16 cellular contexts compared by ENCODE assay signal in genomic region chr12:105554856-105555255, GRCh38.
DNase-seq lines count a peak whose midpoint lies in the region; TF ChIP-seq lines count a peak whose summit lies in the region.
"Had no signal": no experiment of that assay in that cellular context is flagged by ENCODE, and none has a peak within 500 bp of the region (broad histone marks: within the 10 kb centered on the region; RNA-seq: fewer than 3 reads in every experiment).

No MANE protein-coding gene starts in this region.

- no peaks in the 10 kb centered on the region for H3K27me3 ChIP-seq in left ventricle myocardium inferior (ENCODE audit: low read depth)
- H3K27me3 ChIP-seq in right atrium auricular region = no peaks in the 10 kb centered on the region
- no peaks in the 10 kb centered on the region for H3K27me3 ChIP-seq in uterus

- H3K27ac ChIP-seq in left ventricle myocardium inferior (replicated peaks) (peak overlapping the region; percentile 16), right atrium auricular region (no peak overlapping the region), uterus (peak overlapping the region; percentile 1 to 4), coronary artery (no peak overlapping the region)
- H3K27ac ChIP-seq: 22Rv1, C4-2B had no signal

- peak overlapping the region; percentile 54 for H3K27ac Mint-ChIP-seq in neural crest cell (ENCODE audit: unreplicated experiment)
- H3K27ac Mint-ChIP-seq in activated T-helper 1 cell treated with anti-CD3 and anti-CD28 coated beads, Interleukin-12 subunit alpha, Interleukin-12 subunit beta, Interleukin-2, Interleukin-4 antibody, amounts not matched to agents 30 ng/mL and 10 ng/mL and 1 ng/mL, durations not matched to agents 14 hours and 24 hours and 36 hours = no peak overlapping the region
- H3K27ac Mint-ChIP-seq: CD4-positive, alpha-beta T cell; GM23338 had no signal

- H3K4me1 Mint-ChIP-seq in neural crest cell = peaks cover 24% of the 10 kb centered on the region
- no peaks in the 10 kb centered on the region for H3K4me1 Mint-ChIP-seq in activated T-helper 1 cell treated with anti-CD3 and anti-CD28 coated beads, Interleukin-12 subunit alpha, Interleukin-12 subunit beta, Interleukin-2, Interleukin-4 antibody, amounts not matched to agents 30 ng/mL and 10 ng/mL and 1 ng/mL, durations not matched to agents 14 hours and 24 hours and 36 hours (ENCODE audit: low read depth)

- no peak for DNase-seq in left ventricle myocardium inferior
- no peak for DNase-seq in right atrium auricular region (ENCODE audit: low spot score)
- peak; percentile 15 to 59 for DNase-seq in lung microvascular endothelial cell (ENCODE audit: low read depth in 2 of 2)
- no peak for DNase-seq in neural crest cell (ENCODE audit: low read depth, low spot score)
- DNase-seq in uterus = no peak
- no peak for DNase-seq in activated T-helper 1 cell treated with anti-CD3 and anti-CD28 coated beads, Interleukin-12 subunit alpha, Interleukin-12 subunit beta, Interleukin-2, Interleukin-4 antibody, amounts not matched to agents 30 ng/mL and 10 ng/mL and 1 ng/mL, durations not matched to agents 14 hours and 24 hours and 36 hours (ENCODE audit: low spot score)
- DNase-seq in coronary artery (ENCODE audit: low spot score) = no peak
- no peak for DNase-seq in GM13976 (ENCODE audit: low spot score)
- DNase-seq: AML-193; Caco-2; CD4-positive, alpha-beta T cell; H7 had no signal

- no peak for TF ChIP-seq POLR2A in uterus (IDR thresholded peaks at IDR 0.05)

- H3K27me3 Mint-ChIP-seq in neural crest cell (ENCODE audit: low read depth) = no peaks in the 10 kb centered on the region
- peaks cover 2% of the 10 kb centered on the region for H3K27me3 Mint-ChIP-seq in activated T-helper 1 cell treated with anti-CD3 and anti-CD28 coated beads, Interleukin-12 subunit alpha, Interleukin-12 subunit beta, Interleukin-2, Interleukin-4 antibody, amounts not matched to agents 30 ng/mL and 10 ng/mL and 1 ng/mL, durations not matched to agents 14 hours and 24 hours and 36 hours (ENCODE audit: insufficient read depth)
- H3K27me3 Mint-ChIP-seq: CD4-positive, alpha-beta T cell had no signal

- in situ Hi-C loops in GM13976 (cut with MboI; ENCODE audit: low sequenced_read_pairs, unreplicated experiment) = no loop called here

- H3K9me3 Mint-ChIP-seq in neural crest cell = peaks cover 6% of the 10 kb centered on the region
- H3K9me3 Mint-ChIP-seq in activated T-helper 1 cell treated with anti-CD3 and anti-CD28 coated beads, Interleukin-12 subunit alpha, Interleukin-12 subunit beta, Interleukin-2, Interleukin-4 antibody, amounts not matched to agents 30 ng/mL and 10 ng/mL and 1 ng/mL, durations not matched to agents 14 hours and 24 hours and 36 hours = no peaks in the 10 kb centered on the region
- H3K9me3 Mint-ChIP-seq: CD4-positive, alpha-beta T cell; GM23338 had no signal

- H3K36me3 ChIP-seq in left ventricle myocardium inferior (no peaks in the 10 kb centered on the region), right atrium auricular region (no peaks in the 10 kb centered on the region), uterus (no peaks in the 10 kb centered on the region)

- H3K4me3 ChIP-seq in left ventricle myocardium inferior = no peak overlapping the region
- no peak overlapping the region for H3K4me3 ChIP-seq in right atrium auricular region
- H3K4me3 ChIP-seq in uterus = no peak overlapping the region
- no peak overlapping the region for H3K4me3 ChIP-seq in coronary artery
- H3K4me3 ChIP-seq: A549, GM23338 had no signal

- TF ChIP-seq CTCF in left ventricle myocardium inferior (IDR thresholded peaks at IDR 0.05; ENCODE audit: borderline replicate concordance) (no peak), right atrium auricular region (IDR thresholded peaks at IDR 0.05) (no peak), neural crest cell (conservative IDR thresholded peaks at IDR 0.05) (no peak), uterus (IDR thresholded peaks at IDR 0.05) (no peak), coronary artery (IDR thresholded peaks at IDR 0.05) (no peak), GM13976 (IDR thresholded peaks at IDR 0.05; ENCODE audit: borderline replicate concordance, control extremely low read depth, extremely low read depth, insufficient read depth, missing control alignments) (no peak)

- no peaks in the 10 kb centered on the region for H3K9me3 ChIP-seq in left ventricle myocardium inferior (replicated peaks)
- no peaks in the 10 kb centered on the region for H3K9me3 ChIP-seq in right atrium auricular region
- no peaks in the 10 kb centered on the region for H3K9me3 ChIP-seq in uterus
- H3K9me3 ChIP-seq: Caco-2 had no signal

- H3K4me3 Mint-ChIP-seq in neural crest cell = no peak overlapping the region
- H3K4me3 Mint-ChIP-seq in activated T-helper 1 cell treated with anti-CD3 and anti-CD28 coated beads, Interleukin-12 subunit alpha, Interleukin-12 subunit beta, Interleukin-2, Interleukin-4 antibody, amounts not matched to agents 30 ng/mL and 10 ng/mL and 1 ng/mL, durations not matched to agents 14 hours and 24 hours and 36 hours = no peak overlapping the region
- H3K4me3 Mint-ChIP-seq: CD4-positive, alpha-beta T cell; GM23338 had no signal

- intact Hi-C loops in left ventricle myocardium inferior (cut with micrococcal nuclease) = no loop called here
- intact Hi-C loops in uterus (cut with DNase I; ENCODE audit: low total_unique reads) = no loop called here
- intact Hi-C loops in activated T-helper 1 cell treated with anti-CD3 and anti-CD28 coated beads, Interleukin-12 subunit alpha, Interleukin-12 subunit beta, Interleukin-2, Interleukin-4 antibody, amounts not matched to agents 30 ng/mL and 10 ng/mL and 1 ng/mL, durations not matched to agents 14 hours and 24 hours and 36 hours (cut with micrococcal nuclease) = no loop called here

- H3K36me3 Mint-ChIP-seq in neural crest cell (ENCODE audit: low read depth) = no peaks in the 10 kb centered on the region
- no peaks in the 10 kb centered on the region for H3K36me3 Mint-ChIP-seq in activated T-helper 1 cell treated with anti-CD3 and anti-CD28 coated beads, Interleukin-12 subunit alpha, Interleukin-12 subunit beta, Interleukin-2, Interleukin-4 antibody, amounts not matched to agents 30 ng/mL and 10 ng/mL and 1 ng/mL, durations not matched to agents 14 hours and 24 hours and 36 hours (ENCODE audit: low read depth)

- peaks cover 13% of the 10 kb centered on the region for H3K4me1 ChIP-seq in left ventricle myocardium inferior
- no peaks in the 10 kb centered on the region for H3K4me1 ChIP-seq in right atrium auricular region
- H3K4me1 ChIP-seq in uterus = no peaks in the 10 kb centered on the region
- H3K4me1 ChIP-seq: Caco-2 had no signal

Comparison
In these comparisons a context has a peak if more than half of its experiments do, and no peak if none do; other contexts are left out.
1. H3K27ac ChIP-seq: peak in left ventricle myocardium inferior (single experiment) and uterus (2 of 2); none in right atrium auricular region (0 of 2) and coronary artery (0 of 2).
2. DNase-seq: peak in lung microvascular endothelial cell (2 of 2); none in left ventricle myocardium inferior (single experiment), right atrium auricular region (single experiment), neural crest cell (single experiment), uterus (0 of 2), activated T-helper 1 cell treated with anti-CD3 and anti-CD28 coated beads, Interleukin-12 subunit alpha, Interleukin-12 subunit beta, Interleukin-2, Interleukin-4 antibody, amounts not matched to agents 30 ng/mL and 10 ng/mL and 1 ng/mL, durations not matched to agents 14 hours and 24 hours and 36 hours (single experiment), coronary artery (single experiment) and GM13976 (single experiment).